10 cellular contexts compared by ENCODE assay signal in the genomic region with DNA sequence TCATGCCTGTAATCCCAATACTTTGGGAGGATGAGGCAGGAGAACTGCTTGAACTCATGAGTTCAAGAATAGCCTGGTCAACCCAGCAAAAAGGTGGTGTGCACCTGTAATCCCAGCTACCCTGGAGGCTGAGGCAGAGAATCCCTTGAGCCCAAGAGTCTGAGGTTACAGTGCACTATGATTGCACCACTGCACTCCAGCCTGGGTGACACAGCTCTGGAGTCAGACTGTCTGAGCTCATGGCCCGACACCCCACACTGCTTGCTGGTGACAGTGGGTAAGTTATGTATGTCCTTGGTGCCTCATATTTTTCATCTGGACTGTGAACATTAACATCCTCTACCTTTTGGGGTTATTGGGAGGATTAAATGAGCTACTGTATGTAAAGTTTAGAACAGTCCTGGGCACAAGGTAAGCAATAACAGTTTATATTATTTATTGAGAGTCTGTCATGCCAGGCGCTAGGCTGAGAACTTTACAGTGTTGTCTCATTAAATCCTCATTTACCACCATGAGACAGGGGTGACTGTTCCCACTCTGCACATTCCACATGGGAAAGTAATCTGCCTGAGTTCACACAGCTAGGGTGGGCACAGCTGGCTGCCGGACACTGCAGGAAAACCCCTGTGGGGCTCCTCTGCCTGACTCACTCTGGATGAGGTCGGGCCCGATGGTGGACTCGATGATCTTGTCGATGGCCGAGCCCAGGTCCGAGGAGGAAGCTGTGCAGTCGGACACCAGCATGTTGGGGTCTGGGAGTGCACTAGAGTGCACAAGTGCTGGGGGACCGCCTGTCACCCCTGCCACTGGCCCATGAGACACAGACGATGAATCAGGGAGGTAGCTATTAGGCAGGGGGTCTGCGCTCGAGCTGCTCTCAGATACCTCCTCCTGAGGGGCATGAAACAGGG. TPM values are rescaled to one million over a fixed set of nuclear protein-coding genes. Genes with fewer than 3 reads are reported as not detected.
DNase-seq lines count a peak whose midpoint lies in the region; ATAC-seq and TF ChIP-seq lines count a peak whose summit lies in the region.
"Had no signal": no experiment of that assay in that cellular context is flagged by ENCODE, and none has a peak within 500 bp of the region (broad histone marks: within the 10 kb centered on the region; RNA-seq: fewer than 3 reads in every experiment).

No MANE protein-coding gene starts in this region.

- H3K9me2 ChIP-seq in Loucy (replicated peaks; ENCODE audit: low read depth, low read length), result no peaks in the 10 kb centered on the region

- peaks cover 32% of the 10 kb centered on the region for H3K79me2 ChIP-seq in Loucy (ENCODE audit: insufficient read depth, low read length)

- H3K4me1 ChIP-seq in Loucy (ENCODE audit: insufficient read depth, low read length, poor library complexity, severe bottlenecking) (peaks cover 26% of the 10 kb centered on the region), sigmoid colon (peaks cover 0 to 36% (median 25%) of the 10 kb centered on the region in 4 donors)

- TF ChIP-seq CTCF in Loucy (conservative IDR thresholded peaks at IDR 0.05; ENCODE audit: low read length) (no peak), sigmoid colon (IDR thresholded peaks at IDR 0.05) (peak in 1 of 4 experiments; percentile 8)

- H3K4me2 ChIP-seq in Loucy (ENCODE audit: low read depth, low read length, poor library complexity, severe bottlenecking), result peak overlapping the region; percentile 89

- no peaks in the 10 kb centered on the region for H3F3A ChIP-seq in Loucy (ENCODE audit: low read depth)

- no peak for TF ChIP-seq POLR2A in sigmoid colon (IDR thresholded peaks at IDR 0.05)

- TF ChIP-seq EP300 in sigmoid colon (IDR thresholded peaks at IDR 0.05), result no peak

- H4K20me1 ChIP-seq in Loucy (ENCODE audit: insufficient read depth, low read length, poor library complexity, severe bottlenecking), result no peaks in the 10 kb centered on the region

- peaks cover 20 to 22% of the 10 kb centered on the region in 2 donors for H3K4me1 Mint-ChIP-seq in effector memory CD8-positive, alpha-beta T cell (ENCODE audit: low read depth in 2 of 2)

- H3K9me3 Mint-ChIP-seq in effector memory CD8-positive, alpha-beta T cell, result no peaks in the 10 kb centered on the region

- H3K27me3 ChIP-seq in Loucy (ENCODE audit: insufficient read depth, low read length, poor library complexity, severe bottlenecking) (no peaks in the 10 kb centered on the region), sigmoid colon (no peaks in the 10 kb centered on the region)

- peak overlapping the region; percentile 92 for H3K9ac ChIP-seq in Loucy (ENCODE audit: low read depth, low read length, poor library complexity, severe bottlenecking)

- DNase-seq in EL (peak; percentile 84), sigmoid colon (peak; percentile 67), NCI-H446 treated with DMSO at 0.1 percent for 48 hours (lab: John Stamatoyannopoulos, UW) (no peak), HuH-7.5 (ENCODE audit: low spot score) (no peak), SIG-M5 treated with dmso at 0.1 percent for 504 hours (lab: John Stamatoyannopoulos, UW; ENCODE audit: unreplicated experiment) (no peak)
- DNase-seq in effector memory CD8-positive, alpha-beta T cell, result no peak

- H3K4me3 Mint-ChIP-seq in effector memory CD8-positive, alpha-beta T cell, result peak overlapping the region; percentile 85 to 87

- WGBS in sigmoid colon, 2 donors, result 91 to 92% methylated on average over 14 of the region's 14 CpGs

- H3K27ac Mint-ChIP-seq in effector memory CD8-positive, alpha-beta T cell, result peak overlapping the region in 1 of 2 donors; percentile 100

- peaks cover 33% of the 10 kb centered on the region; the same call in 1 of the 2 replicates for H3K36me3 ChIP-seq in Loucy (ENCODE audit: insufficient read depth, low read length)
- H3K36me3 ChIP-seq in sigmoid colon, result peaks cover 29 to 56% (median 46%) of the 10 kb centered on the region in 4 donors

- intact Hi-C loops in sigmoid colon (cut with DNase I), result no loop called here

- H3K4me3 ChIP-seq in Loucy (ENCODE audit: low read length, poor library complexity, severe bottlenecking), result peak overlapping the region; percentile 89
- H3K4me3 ChIP-seq in sigmoid colon, result no peak overlapping the region

- H3K9me3 ChIP-seq in Loucy (ENCODE audit: insufficient read depth, low read depth, low read length), result no peaks in the 10 kb centered on the region
- H3K9me3 ChIP-seq in sigmoid colon, result no peaks in the 10 kb centered on the region

- H2AFZ ChIP-seq in Loucy (ENCODE audit: low read length), result no peak overlapping the region

- H3K36me3 Mint-ChIP-seq in effector memory CD8-positive, alpha-beta T cell (ENCODE audit: insufficient read depth), result peaks cover 75% of the 10 kb centered on the region

- no peak for ATAC-seq in effector memory CD8-positive, alpha-beta T cell (replicated peaks)
- ATAC-seq in GM18858 (IDR thresholded peaks at IDR 0.05; ENCODE audit: unreplicated experiment), result no peak

- no peaks in the 10 kb centered on the region for H3K27me3 Mint-ChIP-seq in effector memory CD8-positive, alpha-beta T cell
- H3K27me3 Mint-ChIP-seq: activated naive CD8-positive, alpha-beta T cell had no signal

- peak overlapping the region; percentile 92 to 99 (median 98) for H3K27ac ChIP-seq in sigmoid colon

RNA-seq across cellular contexts. Expression of a gene that starts 2.9 kb away (rescaled TPM):
- 10 to 100 TPM; 12.0 to 24.4 (median 14.9) TPM for total RNA-seq in sigmoid colon
- polyA plus RNA-seq in sigmoid colon, result 10 to 100 TPM in 1 of 3 donors, 1 to 10 TPM in 2; 5.4 to 17.1 (median 5.5) TPM

RNA-seq across cellular contexts. Expression of a gene that starts 34.6 kb away (rescaled TPM):
- 10 to 100 TPM; 31.4 to 39.3 (median 32.5) TPM for total RNA-seq in sigmoid colon
- polyA plus RNA-seq in sigmoid colon, result 10 to 100 TPM; 26.4 to 37.8 (median 27.2) TPM

RNA-seq across cellular contexts. Expression of a gene that starts 39.7 kb away (rescaled TPM):
- total RNA-seq in sigmoid colon, result under 1 TPM in 1 of 4 donors, not detected in 3; 0.27 TPM
- polyA plus RNA-seq in sigmoid colon, result 10 to 100 TPM in 1 of 3 donors, 1 to 10 TPM in 1, under 1 TPM in 1; 0.60 to 27.1 (median 2.5) TPM
- polyA plus RNA-seq: neural cell had no signal

RNA-seq across cellular contexts. Expression of a gene that starts 57.1 kb away (rescaled TPM):
- total RNA-seq in sigmoid colon, result 100 to 1,000 TPM in 3 of 4 donors, 10 to 100 TPM in 1; 68.7 to 296 (median 156) TPM
- polyA plus RNA-seq in sigmoid colon, result 10 to 100 TPM; 36.6 to 52.0 (median 47.4) TPM

RNA-seq across cellular contexts. Expression of a gene that starts 60.0 kb away (rescaled TPM):
- under 1 TPM in 1 of 4 donors, not detected in 3; 0.14 TPM for total RNA-seq in sigmoid colon
- polyA plus RNA-seq in sigmoid colon, result 1 to 10 TPM in 1 of 3 donors, not detected in 2; 1.4 TPM

Comparison
In these comparisons a context has a peak if more than half of its experiments do, and no peak if none do; other contexts are left out.
1. DNase-seq: peak in EL (single experiment) and sigmoid colon (single experiment); none in effector memory CD8-positive, alpha-beta T cell (0 of 3), NCI-H446 treated with DMSO at 0.1 percent for 48 hours (single experiment), HuH-7.5 (single experiment) and SIG-M5 treated with dmso at 0.1 percent for 504 hours (single experiment).